In genomic region chr14:97024300-97024699, GRCh38 we compare ENCODE assay signal across 21 cellular contexts.
"Had no signal": no experiment of that assay in that cellular context is flagged by ENCODE, and none has a peak within 500 bp of the region (broad histone marks: within the 10 kb centered on the region; RNA-seq: fewer than 3 reads in every experiment).

No MANE protein-coding gene starts in this region.

- FAIRE-seq: kidney, small intestine had no signal

- H3K9ac ChIP-seq: neural progenitor cell had no signal

- H3K4me3 ChIP-seq: left lung, lower lobe of right lung, neural progenitor cell, ovary, sigmoid colon, spleen, suprapubic skin, thoracic aorta, tibial nerve, vagina had no signal

- H3K27me3 ChIP-seq: ovary, tibial nerve, vagina had no signal

- H3K4me1 ChIP-seq: left lung, lower lobe of right lung, sigmoid colon, suprapubic skin, tibial nerve, vagina had no signal

- H3K36me3 ChIP-seq: left lung, lower lobe of right lung, neural progenitor cell, ovary, sigmoid colon, spleen, suprapubic skin, thoracic aorta, tibial nerve, vagina had no signal

- H3K27ac ChIP-seq: left lung, lower lobe of right lung, neural progenitor cell, ovary, sigmoid colon, spleen, suprapubic skin, thoracic aorta, tibial nerve, vagina had no signal

- DNase-seq: hippocampal formation; kidney; left colon; left lung; lower lobe of right lung; mammary epithelial cell; mesenchymal stem cell; naive thymus-derived CD8-positive, alpha-beta T cell; ovary; right cardiac atrium; sigmoid colon; small intestine; spleen; stimulated activated CD4-positive, alpha-beta T cell treated with anti-CD3 and anti-CD28 coated beads, Interleukin-4, amount 100 ng/mL, for 24 hours; stimulated activated naive CD4-positive, alpha-beta T cell had no signal

- ATAC-seq: left colon; left lung; lower lobe of right lung; naive thymus-derived CD8-positive, alpha-beta T cell; right cardiac atrium; stimulated activated effector memory CD8-positive, alpha-beta T cell treated with anti-CD3 and anti-CD28 coated beads, Interleukin-12 subunit alpha, Interleukin-12 subunit beta, amount 100 ng/mL, for 72 hours had no signal

- H3K9me3 ChIP-seq: left lung, lower lobe of right lung, ovary, sigmoid colon, spleen, suprapubic skin, thoracic aorta, tibial nerve, vagina had no signal

- H2AFZ ChIP-seq: neural progenitor cell had no signal
